17 cellular contexts compared by ENCODE assay signal in genomic region chr9:74078647-74079046, GRCh38.
A peak's percentile ranks its signal among the peaks of the same experiment; 100 is the strongest.
DNase-seq lines count a peak whose midpoint lies in the region; ATAC-seq and TF ChIP-seq lines count a peak whose summit lies in the region.
"Had no signal": no experiment of that assay in that cellular context is flagged by ENCODE, and none has a peak within 500 bp of the region (broad histone marks: within the 10 kb centered on the region; RNA-seq: fewer than 3 reads in every experiment).

No MANE protein-coding gene starts in this region.

- no peak overlapping the region for H3K4me3 Mint-ChIP-seq in endodermal cell
- H3K4me3 Mint-ChIP-seq in T-helper 17 cell, result no peak overlapping the region
- H3K4me3 Mint-ChIP-seq: activated CD4-positive, alpha-beta T cell treated with anti-CD3 and anti-CD28 coated beads, Interleukin-2, amount 10 ng/mL, durations not matched to agents 7 days and 5 days; activated naive CD8-positive, alpha-beta T cell treated with anti-CD3 and anti-CD28 coated beads for 36 hours; activated T-cell treated with anti-CD3 and anti-CD28 coated beads, Interleukin-2, amount 50 U/mL, for 24 hours had no signal

- H3K4me1 Mint-ChIP-seq in endodermal cell, result peaks cover 2% of the 10 kb centered on the region
- no peaks in the 10 kb centered on the region for H3K4me1 Mint-ChIP-seq in T-helper 17 cell
- H3K4me1 Mint-ChIP-seq: activated CD4-positive, alpha-beta T cell treated with anti-CD3 and anti-CD28 coated beads, Interleukin-2, amount 10 ng/mL, durations not matched to agents 7 days and 5 days; activated naive CD8-positive, alpha-beta T cell treated with anti-CD3 and anti-CD28 coated beads for 36 hours had no signal

- peaks cover 9% of the 10 kb centered on the region for H3K9me3 Mint-ChIP-seq in endodermal cell

- H3K27ac ChIP-seq in RWPE1 (no peak overlapping the region), endodermal cell (ENCODE audit: low read depth, low read length) (no peak overlapping the region)
- H3K27ac ChIP-seq: colonic mucosa, esophagus squamous epithelium, skin epidermis, stomach had no signal

- POLR2A ChIA-PET in RWPE1 (lab: Yijun Ruan, JAX; ENCODE audit: low non-redundant PET), result no interaction called here

- H3K36me3 ChIP-seq in endodermal cell (ENCODE audit: control insufficient read depth, insufficient read depth, low read length), result no peaks in the 10 kb centered on the region
- H3K36me3 ChIP-seq: colonic mucosa, esophagus squamous epithelium, stomach had no signal

- TF ChIP-seq CTCF in RWPE1 (conservative IDR thresholded peaks at IDR 0.05; ENCODE audit: low read depth) (no peak), endodermal cell (conservative IDR thresholded peaks at IDR 0.05) (no peak)

- DNase-seq in EL (peak; percentile 1), RWPE1 (ENCODE audit: low spot score) (peak; percentile 6), endodermal cell (peak; percentile 53), kidney tubule cell (ENCODE audit: low spot score) (peak; percentile 72), DMS114 treated with DMSO at 0.1 percent for 48 hours (lab: John Stamatoyannopoulos, UW; ENCODE audit: unreplicated experiment) (no peak), T-helper 17 cell (no peak), DMS153 (lab: John Stamatoyannopoulos, UW) (no peak), COLO668 (lab: John Stamatoyannopoulos, UW; ENCODE audit: unreplicated experiment) (no peak)
- DNase-seq: activated CD4-positive, alpha-beta T cell treated with anti-CD3 and anti-CD28 coated beads, Interleukin-2, amount 10 ng/mL, durations not matched to agents 7 days and 5 days; activated naive CD8-positive, alpha-beta T cell treated with anti-CD3 and anti-CD28 coated beads for 36 hours; activated T-cell treated with anti-CD3 and anti-CD28 coated beads, Interleukin-2, amount 50 U/mL, for 24 hours; colonic mucosa; esophagus squamous epithelium; NCI-H1694 treated with DMSO at 0.1 percent for 48 hours; occipital lobe; stomach had no signal

- H3K27ac Mint-ChIP-seq in endodermal cell, result peak overlapping the region; percentile 79
- no peak overlapping the region for H3K27ac Mint-ChIP-seq in T-helper 17 cell
- H3K27ac Mint-ChIP-seq: activated CD4-positive, alpha-beta T cell treated with anti-CD3 and anti-CD28 coated beads, Interleukin-2, amount 10 ng/mL, durations not matched to agents 7 days and 5 days; activated naive CD8-positive, alpha-beta T cell treated with anti-CD3 and anti-CD28 coated beads for 36 hours; activated T-cell treated with anti-CD3 and anti-CD28 coated beads, Interleukin-2, amount 50 U/mL, for 24 hours had no signal

- H3K27me3 Mint-ChIP-seq in endodermal cell (ENCODE audit: insufficient read depth), result no peaks in the 10 kb centered on the region
- no peaks in the 10 kb centered on the region for H3K27me3 Mint-ChIP-seq in T-helper 17 cell
- H3K27me3 Mint-ChIP-seq: activated CD4-positive, alpha-beta T cell treated with anti-CD3 and anti-CD28 coated beads, Interleukin-2, amount 10 ng/mL, durations not matched to agents 7 days and 5 days; activated naive CD8-positive, alpha-beta T cell treated with anti-CD3 and anti-CD28 coated beads for 36 hours; activated T-cell treated with anti-CD3 and anti-CD28 coated beads, Interleukin-2, amount 50 U/mL, for 24 hours had no signal

- H3K9ac ChIP-seq in endodermal cell (ENCODE audit: extremely low read depth, low read length, poor library complexity, severe bottlenecking), result no peak overlapping the region

- CTCF ChIA-PET in RWPE1 (lab: Yijun Ruan, JAX), result interaction anchor here (0.6 kb wide), 2 partner anchors 16 to 100 kb away, joined by 3 read pairs; no protein-coding TSS in a partner anchor

- no peak for ATAC-seq in T-helper 17 cell

- no peak overlapping the region for H3K4me3 ChIP-seq in endodermal cell (ENCODE audit: low read length)
- H3K4me3 ChIP-seq: colonic mucosa, esophagus squamous epithelium, skin epidermis, stomach had no signal

- H3K4me1 ChIP-seq in endodermal cell (ENCODE audit: control insufficient read depth, insufficient read depth, low read length), result no peaks in the 10 kb centered on the region
- H3K4me1 ChIP-seq: colonic mucosa, esophagus squamous epithelium, stomach had no signal

- H3K9me3 ChIP-seq in endodermal cell (ENCODE audit: control insufficient read depth, low read length) (peaks cover 20% of the 10 kb centered on the region), T-helper 17 cell (ENCODE audit: control insufficient read depth, low read length, poor library complexity, severe bottlenecking) (no peaks in the 10 kb centered on the region)
- H3K9me3 ChIP-seq: colonic mucosa, esophagus squamous epithelium had no signal

- no peaks in the 10 kb centered on the region for H3K27me3 ChIP-seq in endodermal cell (ENCODE audit: control insufficient read depth, insufficient read depth, low read length, poor library complexity, severe bottlenecking)
- H3K27me3 ChIP-seq: colonic mucosa, esophagus squamous epithelium, stomach had no signal

- peaks cover 5% of the 10 kb centered on the region for H3K36me3 Mint-ChIP-seq in endodermal cell (ENCODE audit: low read depth)
- no peaks in the 10 kb centered on the region for H3K36me3 Mint-ChIP-seq in T-helper 17 cell (ENCODE audit: low read depth)
- H3K36me3 Mint-ChIP-seq: activated naive CD8-positive, alpha-beta T cell treated with anti-CD3 and anti-CD28 coated beads for 36 hours had no signal

Comparison
In these comparisons a context has a peak if more than half of its experiments do, and no peak if none do; other contexts are left out.
1. DNase-seq: peak in EL (single experiment), RWPE1 (single experiment), endodermal cell (single experiment) and kidney tubule cell (single experiment); none in DMS114 treated with DMSO at 0.1 percent for 48 hours (single experiment), T-helper 17 cell (0 of 3), DMS153 (single experiment) and COLO668 (single experiment).